ENCODE assay signal across 14 cellular contexts in the genomic region with DNA sequence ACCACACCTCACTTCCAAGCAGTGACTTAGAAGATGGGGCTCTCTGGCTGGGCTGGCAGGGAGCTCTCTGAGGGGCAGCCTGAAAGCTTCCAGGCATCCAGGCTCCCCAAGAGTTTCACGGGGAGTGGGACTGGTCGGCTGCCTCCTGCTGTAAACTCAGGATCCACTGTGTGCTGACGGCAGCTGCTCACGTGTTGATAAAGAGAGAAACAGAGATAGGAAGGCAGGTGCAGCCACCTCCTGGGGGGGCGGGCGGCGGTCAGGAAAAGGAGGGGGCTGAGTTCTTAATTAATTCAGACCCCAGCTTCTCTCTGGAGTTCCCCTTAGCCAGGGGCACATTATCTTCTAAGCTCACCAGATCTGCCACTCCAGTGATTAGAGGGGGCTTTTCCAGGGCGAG.
DNase-seq lines count a peak whose midpoint lies in the region; ATAC-seq, FAIRE-seq and TF ChIP-seq lines count a peak whose summit lies in the region.
"Had no signal": no experiment of that assay in that cellular context is flagged by ENCODE, and none has a peak within 500 bp of the region (broad histone marks: within the 10 kb centered on the region; RNA-seq: fewer than 3 reads in every experiment).

No MANE protein-coding gene starts in this region.

- H3K4me1 ChIP-seq in CD8-positive, alpha-beta T cell (ENCODE audit: insufficient read depth, low read length): no peaks in the 10 kb centered on the region
- no peaks in the 10 kb centered on the region for H3K4me1 ChIP-seq in kidney (ENCODE audit: control insufficient read depth in 1 of 2, insufficient read depth in 1 of 2, low read depth in 1 of 2, low read length in 2 of 2)
- peaks cover 0 to 3% (median 0%) of the 10 kb centered on the region in 4 donors for H3K4me1 ChIP-seq in tibial nerve

- H3K36me3 ChIP-seq in CD8-positive, alpha-beta T cell (ENCODE audit: insufficient read depth, low read length): no peaks in the 10 kb centered on the region
- H3K36me3 ChIP-seq in kidney (ENCODE audit: control insufficient read depth in 1 of 2, insufficient read depth in 2 of 2, low read length in 2 of 2) (no peaks in the 10 kb centered on the region), tibial nerve (no peaks in the 10 kb centered on the region)

- in situ Hi-C loops in G401 (cut with HindIII; ENCODE audit: low sequenced_read_pairs): no loop called here

- DNase-seq in COLO668 (lab: John Stamatoyannopoulos, UW; ENCODE audit: unreplicated experiment) (peak; percentile 43), G401 (ENCODE audit: low spot score) (peak; percentile 55), NCI-H2171 treated with DMSO at 0.1 percent for 48 hours (lab: John Stamatoyannopoulos, UW) (peak; percentile 91), kidney (no peak), tibial nerve (ENCODE audit: low spot score in 2 of 2) (no peak)
- DNase-seq in CD8-positive, alpha-beta T cell: no peak
- DNase-seq: CD4-positive, alpha-beta T cell; GOT3; MV-4-11; NCI-H1930; SHP77 had no signal

- FAIRE-seq in kidney (lab: Jason Lieb, UNC): no peak

- peak overlapping the region in 2 of 5 experiments; percentile 11 to 48 for H3K4me3 Mint-ChIP-seq in brain
- H3K4me3 Mint-ChIP-seq in CD8-positive, alpha-beta T cell: no peak overlapping the region
- H3K4me3 Mint-ChIP-seq: B cell; CD4-positive, alpha-beta T cell had no signal

- H3K9me3 Mint-ChIP-seq in brain: peaks cover 0 to 7% (median 2%) of the 10 kb centered on the region in 5 experiments
- H3K9me3 Mint-ChIP-seq in CD8-positive, alpha-beta T cell: peaks cover 4% of the 10 kb centered on the region

- no peaks in the 10 kb centered on the region for H3K27me3 ChIP-seq in CD8-positive, alpha-beta T cell (ENCODE audit: insufficient read depth, low read length)
- no peaks in the 10 kb centered on the region for H3K27me3 ChIP-seq in tibial nerve

- POLR2A ChIA-PET in CD8-positive, alpha-beta T cell (lab: Charles Lee): no interaction called here

- peak overlapping the region in 4 of 5 experiments; percentile 51 to 96 (median 70) for H3K27ac Mint-ChIP-seq in brain
- H3K27ac Mint-ChIP-seq in CD8-positive, alpha-beta T cell: no peak overlapping the region
- H3K27ac Mint-ChIP-seq: B cell; CD4-positive, alpha-beta T cell had no signal

- H3K36me3 Mint-ChIP-seq in brain: no peaks in the 10 kb centered on the region
- no peaks in the 10 kb centered on the region for H3K36me3 Mint-ChIP-seq in CD8-positive, alpha-beta T cell

- no peak for ATAC-seq in CD8-positive, alpha-beta T cell
- ATAC-seq: SK-N-SH treated with all-trans-retinoic acid at 6 μM for 48 hours had no signal

- H3K9me3 ChIP-seq in CD8-positive, alpha-beta T cell (ENCODE audit: low read length): no peaks in the 10 kb centered on the region
- H3K9me3 ChIP-seq in kidney (ENCODE audit: control insufficient read depth in 1 of 2, low read length in 2 of 2) (no peaks in the 10 kb centered on the region), tibial nerve (no peaks in the 10 kb centered on the region)

- no peak for TF ChIP-seq POLR2A in tibial nerve (IDR thresholded peaks at IDR 0.05)

- H3K4me1 Mint-ChIP-seq in brain: peaks cover 48% of the 10 kb centered on the region
- H3K4me1 Mint-ChIP-seq in CD8-positive, alpha-beta T cell (ENCODE audit: low read depth): no peaks in the 10 kb centered on the region
- H3K4me1 Mint-ChIP-seq: B cell had no signal

- WGBS in tibial nerve, 2 donors: 46 to 48% methylated on average over 8 of the region's 8 CpGs

- TF ChIP-seq EP300 in tibial nerve (IDR thresholded peaks at IDR 0.05): no peak

- intact Hi-C loops in CD8-positive, alpha-beta T cell (cut with DNase I, micrococcal nuclease): no loop called here
- intact Hi-C loops in kidney (cut with DNase I): no loop called here

- no peak for TF ChIP-seq CTCF in brain (conservative IDR thresholded peaks at IDR 0.05)
- no peak for TF ChIP-seq CTCF in CD8-positive, alpha-beta T cell (IDR thresholded peaks at IDR 0.05)
- no peak for TF ChIP-seq CTCF in kidney (IDR thresholded peaks at IDR 0.05; ENCODE audit: borderline replicate concordance, extremely low read depth, insufficient read depth)
- TF ChIP-seq CTCF in tibial nerve (IDR thresholded peaks at IDR 0.05): no peak

- no peak overlapping the region for H3K4me3 ChIP-seq in CD8-positive, alpha-beta T cell (ENCODE audit: low read depth, low read length)
- H3K4me3 ChIP-seq in kidney (ENCODE audit: low read length in 2 of 2): no peak overlapping the region
- H3K4me3 ChIP-seq in tibial nerve: no peak overlapping the region

- H3K9ac ChIP-seq in kidney (ENCODE audit: low read length in 2 of 2): no peak overlapping the region

- H3K27me3 Mint-ChIP-seq in brain: peaks cover 12% of the 10 kb centered on the region
- peaks cover 11% of the 10 kb centered on the region for H3K27me3 Mint-ChIP-seq in CD8-positive, alpha-beta T cell (ENCODE audit: low read depth)

- CTCF ChIA-PET in CD8-positive, alpha-beta T cell (lab: Charles Lee): interaction anchor here (0.9 kb wide), 1 partner anchor 13 kb away, joined by 3 read pairs; no protein-coding TSS in a partner anchor

- no peak overlapping the region for H3K27ac ChIP-seq in CD8-positive, alpha-beta T cell (ENCODE audit: low read depth, low read length)
- no peak overlapping the region for H3K27ac ChIP-seq in kidney (ENCODE audit: low read depth in 2 of 2, low read length in 2 of 2)
- no peak overlapping the region for H3K27ac ChIP-seq in tibial nerve

Comparison
In these comparisons a context has a peak if more than half of its experiments do, and no peak if none do; other contexts are left out.
1. DNase-seq: peak in COLO668 (single experiment), G401 (single experiment) and NCI-H2171 treated with DMSO at 0.1 percent for 48 hours (single experiment); none in CD8-positive, alpha-beta T cell (0 of 7), kidney (single experiment) and tibial nerve (0 of 2).